In the genomic region with DNA sequence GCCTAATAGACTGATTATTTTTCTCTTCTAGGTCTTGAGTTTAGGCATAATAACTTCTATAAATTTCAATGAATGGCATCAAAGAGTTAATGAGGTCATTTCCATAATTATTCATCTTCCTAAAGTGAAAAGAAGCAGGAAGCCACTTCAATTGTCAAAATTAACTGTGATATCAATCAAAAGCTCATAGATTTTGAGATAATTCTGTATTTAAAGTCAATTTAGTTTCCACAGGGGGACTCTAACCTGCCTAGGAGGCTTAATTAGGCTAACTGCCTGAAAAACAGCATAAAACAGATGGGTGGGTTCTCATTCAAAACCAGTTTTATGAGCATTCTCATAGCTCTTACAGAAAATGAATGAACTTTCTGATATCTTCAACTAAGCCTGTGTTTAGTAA, we compare ENCODE assay signal across 24 cellular contexts.
"Had no signal": no experiment of that assay in that cellular context is flagged by ENCODE, and none has a peak within 500 bp of the region (broad histone marks: within the 10 kb centered on the region; RNA-seq: fewer than 3 reads in every experiment).

No MANE protein-coding gene starts in this region.

- H3K27ac ChIP-seq: foreskin keratinocyte, left ventricle myocardium inferior, lower lobe of right lung, neutrophil, right atrium auricular region, sigmoid colon, skin epidermis, testis, tibial nerve, upper lobe of right lung, vagina had no signal

- DNase-seq: dermis blood vessel endothelial cell; endodermal cell; erythroblast; foreskin keratinocyte; kidney; left cardiac atrium; left ventricle myocardium inferior; lower lobe of right lung; mesenchymal stem cell; naive B cell; posterior cingulate gyrus; sigmoid colon; stimulated activated CD4-positive, alpha-beta T cell treated with anti-CD3 and anti-CD28 coated beads, Interleukin-2, amount 100 ng/mL, for 24 hours; stimulated activated CD4-positive, alpha-beta T cell treated with anti-CD3 and anti-CD28 coated beads, Interleukin-4, amount 100 ng/mL, for 4 hours; stimulated activated naive B cell treated with anti-CD40 and anti-IgM and Interleukin-4, amounts not matched to agents 10 μg/mL and 1 μg/mL and 100 μg/mL, for 72 hours; stimulated activated naive CD8-positive, alpha-beta T cell treated with anti-CD3 and anti-CD28 coated beads, Interleukin-15, amount 100 ng/mL, for 72 hours; testis; upper lobe of right lung had no signal

- H3K4me1 ChIP-seq: foreskin keratinocyte, left ventricle myocardium inferior, lower lobe of right lung, right atrium auricular region, sigmoid colon, testis, tibial nerve, upper lobe of right lung, vagina had no signal

- ATAC-seq: foreskin keratinocyte; left cardiac atrium; lower lobe of right lung; stimulated activated naive B cell treated with anti-CD40 and anti-IgM and Interleukin-4, amounts not matched to agents 10 μg/mL and 1 μg/mL and 100 μg/mL, for 72 hours; stimulated activated naive CD8-positive, alpha-beta T cell treated with anti-CD3 and anti-CD28 coated beads, Interleukin-15, amount 100 ng/mL, for 72 hours; upper lobe of right lung had no signal

- H3K4me3 ChIP-seq: left ventricle myocardium inferior, lower lobe of right lung, right atrium auricular region, sigmoid colon, skin epidermis, testis, tibial nerve, upper lobe of right lung, vagina had no signal

- H3K9me3 ChIP-seq: lower lobe of right lung, neutrophil, testis, upper lobe of right lung, vagina had no signal

- H3K27me3 Mint-ChIP-seq: naive B cell; stimulated activated naive B cell treated with anti-CD40 and anti-IgM and Interleukin-4, amounts not matched to agents 10 μg/mL and 1 μg/mL and 100 μg/mL, for 72 hours; stimulated activated naive CD8-positive, alpha-beta T cell treated with anti-CD3 and anti-CD28 coated beads, Interleukin-15, amount 100 ng/mL, for 72 hours had no signal

- H3K27me3 ChIP-seq: foreskin keratinocyte, neutrophil, right atrium auricular region, sigmoid colon, testis, tibial nerve, upper lobe of right lung, vagina had no signal

- H3K4me1 Mint-ChIP-seq: naive B cell; nephron; stimulated activated naive B cell treated with anti-CD40 and anti-IgM and Interleukin-4, amounts not matched to agents 10 μg/mL and 1 μg/mL and 100 μg/mL, for 72 hours; stimulated activated naive CD8-positive, alpha-beta T cell treated with anti-CD3 and anti-CD28 coated beads, Interleukin-15, amount 100 ng/mL, for 72 hours had no signal

- H3K4me3 Mint-ChIP-seq: endodermal cell; naive B cell; nephron; stimulated activated naive B cell treated with anti-CD40 and anti-IgM and Interleukin-4, amounts not matched to agents 10 μg/mL and 1 μg/mL and 100 μg/mL, for 72 hours; stimulated activated naive CD8-positive, alpha-beta T cell treated with anti-CD3 and anti-CD28 coated beads, Interleukin-15, amount 100 ng/mL, for 72 hours had no signal

- H3K36me3 Mint-ChIP-seq: naive B cell had no signal

- H3K27ac Mint-ChIP-seq: endodermal cell; naive B cell; nephron; stimulated activated naive B cell treated with anti-CD40 and anti-IgM and Interleukin-4, amounts not matched to agents 10 μg/mL and 1 μg/mL and 100 μg/mL, for 72 hours; stimulated activated naive CD8-positive, alpha-beta T cell treated with anti-CD3 and anti-CD28 coated beads, Interleukin-15, amount 100 ng/mL, for 72 hours had no signal

- H3K36me3 ChIP-seq: left ventricle myocardium inferior, lower lobe of right lung, neutrophil, right atrium auricular region, sigmoid colon, tibial nerve, upper lobe of right lung, vagina had no signal
